Comparison of ENCODE assay signal across 8 cellular contexts in the genomic region with DNA sequence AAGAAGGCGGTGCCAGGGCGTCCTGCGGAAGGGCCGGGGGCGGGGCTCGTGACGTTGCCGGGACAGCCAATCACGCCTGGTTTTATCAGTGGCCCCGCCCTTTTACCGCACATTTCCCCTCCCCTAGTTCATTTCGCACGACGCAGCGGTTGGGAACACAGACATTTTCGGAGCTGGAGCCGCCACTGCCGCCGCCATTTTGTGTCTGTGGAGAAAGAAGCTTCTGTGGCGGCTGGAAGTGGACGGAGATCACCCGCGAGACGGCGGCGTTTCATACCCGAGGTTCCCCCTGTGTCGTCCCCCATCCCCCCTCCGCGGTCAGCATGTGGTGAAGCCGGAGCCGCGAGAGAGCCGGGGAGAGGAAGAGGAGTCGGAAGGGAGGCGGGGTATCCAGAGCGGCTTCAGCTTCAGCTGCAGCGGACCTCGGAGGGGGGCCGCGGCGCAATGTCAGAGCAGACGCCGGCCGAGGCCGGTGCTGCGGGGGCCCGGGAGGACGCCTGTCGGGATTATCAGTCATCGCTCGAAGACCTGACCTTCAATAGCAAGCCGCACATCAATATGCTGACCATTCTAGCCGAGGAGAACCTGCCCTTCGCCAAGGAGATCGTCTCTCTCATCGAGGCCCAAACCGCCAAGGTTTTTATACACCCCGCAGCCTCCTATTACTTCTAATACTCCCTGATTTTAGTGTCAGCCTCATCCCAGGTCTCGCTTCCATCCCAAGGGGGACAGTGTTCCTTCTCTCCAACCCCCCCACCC. TPM values are rescaled to one million over a fixed set of nuclear protein-coding genes. Genes with fewer than 3 reads are reported as not detected.
DNase-seq lines count a peak whose midpoint lies in the region; ATAC-seq and TF ChIP-seq lines count a peak whose summit lies in the region.

A gene with protein sequence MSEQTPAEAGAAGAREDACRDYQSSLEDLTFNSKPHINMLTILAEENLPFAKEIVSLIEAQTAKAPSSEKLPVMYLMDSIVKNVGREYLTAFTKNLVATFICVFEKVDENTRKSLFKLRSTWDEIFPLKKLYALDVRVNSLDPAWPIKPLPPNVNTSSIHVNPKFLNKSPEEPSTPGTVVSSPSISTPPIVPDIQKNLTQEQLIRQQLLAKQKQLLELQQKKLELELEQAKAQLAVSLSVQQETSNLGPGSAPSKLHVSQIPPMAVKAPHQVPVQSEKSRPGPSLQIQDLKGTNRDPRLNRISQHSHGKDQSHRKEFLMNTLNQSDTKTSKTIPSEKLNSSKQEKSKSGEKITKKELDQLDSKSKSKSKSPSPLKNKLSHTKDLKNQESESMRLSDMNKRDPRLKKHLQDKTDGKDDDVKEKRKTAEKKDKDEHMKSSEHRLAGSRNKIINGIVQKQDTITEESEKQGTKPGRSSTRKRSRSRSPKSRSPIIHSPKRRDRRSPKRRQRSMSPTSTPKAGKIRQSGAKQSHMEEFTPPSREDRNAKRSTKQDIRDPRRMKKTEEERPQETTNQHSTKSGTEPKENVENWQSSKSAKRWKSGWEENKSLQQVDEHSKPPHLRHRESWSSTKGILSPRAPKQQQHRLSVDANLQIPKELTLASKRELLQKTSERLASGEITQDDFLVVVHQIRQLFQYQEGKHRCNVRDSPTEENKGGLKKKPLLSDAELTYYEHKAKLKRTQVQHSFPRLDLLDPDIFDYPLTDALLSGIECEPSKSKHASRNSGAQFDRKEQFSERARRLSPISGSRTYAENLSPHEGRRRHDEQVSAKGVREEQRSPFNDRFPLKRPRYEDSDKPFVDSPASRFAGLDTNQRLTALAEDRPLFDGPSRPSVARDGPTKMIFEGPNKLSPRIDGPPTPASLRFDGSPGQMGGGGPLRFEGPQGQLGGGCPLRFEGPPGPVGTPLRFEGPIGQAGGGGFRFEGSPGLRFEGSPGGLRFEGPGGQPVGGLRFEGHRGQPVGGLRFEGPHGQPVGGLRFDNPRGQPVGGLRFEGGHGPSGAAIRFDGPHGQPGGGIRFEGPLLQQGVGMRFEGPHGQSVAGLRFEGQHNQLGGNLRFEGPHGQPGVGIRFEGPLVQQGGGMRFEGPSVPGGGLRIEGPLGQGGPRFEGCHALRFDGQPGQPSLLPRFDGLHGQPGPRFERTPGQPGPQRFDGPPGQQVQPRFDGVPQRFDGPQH (N-terminal part only) (plus strand): TSS at position 136 of the 759 bp plus-strand sequence. CDS start 309 bp downstream, at position 445.

- H3K27me3 Mint-ChIP-seq in CD4-positive, CD25-positive, alpha-beta regulatory T cell, result peaks cover 12% of the 10 kb centered on the region

- H3K4me1 Mint-ChIP-seq in CD4-positive, CD25-positive, alpha-beta regulatory T cell, result peaks cover 25 to 39% (median 35%) of the 10 kb centered on the region in 4 donors

- no peak for TF ChIP-seq CTCF in astrocyte of the spinal cord (IDR thresholded peaks at IDR 0.05; ENCODE audit: low read depth, low read length)

- no peak for ATAC-seq in CD4-positive, CD25-positive, alpha-beta regulatory T cell (ENCODE audit: low read depth in 2 of 2)
- ATAC-seq in GM21423 (IDR thresholded peaks at IDR 0.05; ENCODE audit: unreplicated experiment) (peak; percentile 6), GM18519 (IDR thresholded peaks at IDR 0.05; ENCODE audit: low FRiP score, unreplicated experiment) (no peak)

- H3K27ac ChIP-seq in CD4-positive, CD25-positive, alpha-beta regulatory T cell (ENCODE audit: insufficient read depth, low read length, poor library complexity, severe bottlenecking), result peak within 1 kb of the TSS; percentile 99

- H3K27ac Mint-ChIP-seq in CD4-positive, CD25-positive, alpha-beta regulatory T cell, result peak within 1 kb of the TSS; percentile 97 to 100 (median 100)

- no peaks in the 10 kb centered on the region for H3K27me3 ChIP-seq in CD4-positive, CD25-positive, alpha-beta regulatory T cell (ENCODE audit: control insufficient read depth, insufficient read depth, low read length)

- H3K9me3 Mint-ChIP-seq in CD4-positive, CD25-positive, alpha-beta regulatory T cell, result peaks cover 0 to 3% (median 0%) of the 10 kb centered on the region in 7 donors

- in situ Hi-C loops in astrocyte of the spinal cord (cut with HindIII; ENCODE audit: low sequenced_read_pairs), result no loop called here

- peaks cover 38% of the 10 kb centered on the region for H3K4me1 ChIP-seq in CD4-positive, CD25-positive, alpha-beta regulatory T cell (ENCODE audit: control insufficient read depth, insufficient read depth, low read length, poor library complexity, severe bottlenecking)

- H3K36me3 Mint-ChIP-seq in CD4-positive, CD25-positive, alpha-beta regulatory T cell, result peaks cover 22% of the 10 kb centered on the region

- peak in 1 of 3 donors; percentile 7 for DNase-seq in CD4-positive, CD25-positive, alpha-beta regulatory T cell
- DNase-seq in Jurkat, Clone E6-1 (ENCODE audit: low read depth, low spot score), result no peak
- DNase-seq in astrocyte of the spinal cord (ENCODE audit: low read depth, low spot score), result no peak
- peak; percentile 99 for DNase-seq in smooth muscle cell of the brain vasculature (ENCODE audit: low read depth, low spot score)
- no peak for DNase-seq in EL

- peak within 1 kb of the TSS; percentile 97 to 100 (median 100) for H3K4me3 Mint-ChIP-seq in CD4-positive, CD25-positive, alpha-beta regulatory T cell

- H3K9me3 ChIP-seq in CD4-positive, CD25-positive, alpha-beta regulatory T cell (ENCODE audit: control insufficient read depth in 2 of 2, low read length in 2 of 2), result no peaks in the 10 kb centered on the region
- no peaks in the 10 kb centered on the region for H3K9me3 ChIP-seq in iPS-18c (ENCODE audit: control insufficient read depth, insufficient read depth, low read length)

- H3K4me3 ChIP-seq in CD4-positive, CD25-positive, alpha-beta regulatory T cell (ENCODE audit: low read depth, low read length), result peak within 1 kb of the TSS; percentile 98
- H3K4me3 ChIP-seq in Jurkat, Clone E6-1 (ENCODE audit: low read length), result peak within 1 kb of the TSS; percentile 99
- peak within 1 kb of the TSS; percentile 81 for H3K4me3 ChIP-seq in astrocyte of the spinal cord (ENCODE audit: low read depth, low read length)
- peak within 1 kb of the TSS; percentile 98 for H3K4me3 ChIP-seq in iPS-18c (ENCODE audit: insufficient read depth, low read depth, low read length)

- peaks cover 3% of the 10 kb centered on the region for H3K36me3 ChIP-seq in CD4-positive, CD25-positive, alpha-beta regulatory T cell (ENCODE audit: control insufficient read depth, insufficient read depth, low read length)

RNA-seq across cellular contexts. Expression of the gene that starts here (rescaled TPM):
- 161 TPM for total RNA-seq in CD4-positive, CD25-positive, alpha-beta regulatory T cell
- 10 to 100 TPM; 19.2 to 33.3 (median 26.2) TPM for polyA plus RNA-seq in CD4-positive, CD25-positive, alpha-beta regulatory T cell
- 39.2 TPM for polyA plus RNA-seq in Jurkat, Clone E6-1 (2012; ENCODE audit: insufficient read depth, insufficient read length)
